ENCODE assay signal across 7 cellular contexts in the genomic region with DNA sequence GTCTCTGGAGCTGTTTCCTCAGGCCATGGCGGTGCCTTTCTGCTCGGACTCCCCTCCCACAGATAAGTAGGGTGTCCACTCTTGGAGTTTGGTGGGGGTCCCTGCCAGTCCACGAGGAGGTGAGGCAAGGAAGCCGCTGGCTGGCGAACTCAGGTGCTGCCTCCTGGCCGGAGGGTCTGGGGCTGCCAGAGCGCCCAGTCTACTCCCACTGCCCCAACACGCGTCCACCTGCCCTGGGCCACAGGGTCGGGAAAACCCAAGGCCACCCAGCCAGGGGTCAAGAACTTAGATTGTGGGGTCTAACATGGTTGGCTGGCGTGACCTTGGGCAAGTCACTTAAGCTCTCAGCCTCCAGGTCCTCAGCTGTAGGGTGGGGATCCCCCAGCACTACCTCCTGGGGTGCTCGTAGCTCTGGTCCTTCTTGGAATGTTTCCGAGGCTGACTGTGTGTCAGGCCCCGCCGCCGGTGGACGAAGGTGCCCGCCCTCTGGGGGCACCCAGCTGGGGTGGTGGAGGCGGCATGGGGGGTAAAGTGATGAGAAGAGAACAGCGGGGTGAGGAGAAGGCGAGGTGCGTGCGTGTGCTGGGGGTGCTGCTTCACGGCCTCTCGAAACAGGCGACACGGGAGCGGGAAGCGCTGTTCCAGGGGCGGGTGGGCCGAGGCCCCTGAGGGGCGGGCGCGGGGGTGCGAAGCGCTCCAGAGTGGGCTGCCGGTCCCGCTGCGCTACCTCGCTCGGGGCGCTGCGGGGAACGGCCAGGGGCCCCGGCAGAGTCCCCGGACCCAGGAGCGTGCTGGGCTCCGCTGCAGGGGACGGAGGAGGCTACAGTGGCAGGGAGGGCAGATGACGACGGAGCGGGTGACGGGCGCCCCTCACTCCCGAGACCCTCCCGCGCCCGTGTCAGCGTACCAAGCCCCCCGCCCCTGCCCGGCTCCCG. TPM values are rescaled to one million over a fixed set of nuclear protein-coding genes. Genes with fewer than 3 reads are reported as not detected.
DNase-seq lines count a peak whose midpoint lies in the region; ATAC-seq and TF ChIP-seq lines count a peak whose summit lies in the region.

No MANE protein-coding gene starts in this region.

- TF ChIP-seq CTCF in GM13976 (IDR thresholded peaks at IDR 0.05; ENCODE audit: borderline replicate concordance, control extremely low read depth, extremely low read depth, insufficient read depth, missing control alignments) (no peak), HL-60 (IDR thresholded peaks at IDR 0.05; ENCODE audit: insufficient read depth, low read length) (no peak), chondrocyte (IDR thresholded peaks at IDR 0.05) (no peak), natural killer cell (IDR thresholded peaks at IDR 0.05) (no peak)

- H3K27me3 ChIP-seq in HL-60 (ENCODE audit: insufficient read depth, poor library complexity, severe bottlenecking): peaks cover 42% of the 10 kb centered on the region

- H3K27ac Mint-ChIP-seq in chondrocyte (ENCODE audit: unreplicated experiment) (no peak overlapping the region), natural killer cell (peak overlapping the region in 1 of 2 donors; percentile 85)

- H3K27me3 Mint-ChIP-seq in chondrocyte (ENCODE audit: low read depth): peaks cover 4% of the 10 kb centered on the region
- H3K27me3 Mint-ChIP-seq in natural killer cell (ENCODE audit: low read depth in 2 of 2): peaks cover 25 to 32% of the 10 kb centered on the region in 2 donors

- ATAC-seq in natural killer cell (peak in 2 of 3 donors; percentile 11 to 19), GM21360 (IDR thresholded peaks at IDR 0.05; ENCODE audit: unreplicated experiment) (no peak)

- H3K27ac ChIP-seq in HL-60 (replicated peaks): no peak overlapping the region

- in situ Hi-C loops in GM13976 (cut with MboI; ENCODE audit: low sequenced_read_pairs, unreplicated experiment): no loop called here

- H3K9me3 Mint-ChIP-seq in chondrocyte (ENCODE audit: low read depth) (no peaks in the 10 kb centered on the region), natural killer cell (no peaks in the 10 kb centered on the region)

- H3K36me3 Mint-ChIP-seq in chondrocyte (ENCODE audit: low read depth) (peaks cover 3% of the 10 kb centered on the region), natural killer cell (no peaks in the 10 kb centered on the region)

- H3K4me3 ChIP-seq in HL-60 (replicated peaks; ENCODE audit: insufficient read depth, low read length): peak overlapping the region; percentile 54

- H3K4me1 Mint-ChIP-seq in chondrocyte (ENCODE audit: low read depth): peaks cover 17% of the 10 kb centered on the region
- H3K4me1 Mint-ChIP-seq in natural killer cell: peaks cover 11 to 31% of the 10 kb centered on the region in 2 donors

- DNase-seq in GM13976 (ENCODE audit: low spot score): peak; percentile 65
- no peak for DNase-seq in HL-60 (ENCODE audit: low read depth in 1 of 2, low spot score in 1 of 2)
- DNase-seq in chondrocyte (ENCODE audit: low spot score): peak; percentile 84
- no peak for DNase-seq in natural killer cell
- no peak for DNase-seq in NK-92 treated with Interleukin-12 subunit alpha and Interleukin-12 subunit beta, amount 100 ng/mL, for 24 hours (lab: John Stamatoyannopoulos, UW)
- no peak for DNase-seq in NCI-H345 treated with DMSO at 0.1 percent for 48 hours (lab: John Stamatoyannopoulos, UW; ENCODE audit: unreplicated experiment)

- intact Hi-C loops in natural killer cell (cut with micrococcal nuclease): no loop called here

- H3K4me3 Mint-ChIP-seq in chondrocyte (ENCODE audit: unreplicated experiment): peak overlapping the region; percentile 70
- peak overlapping the region; percentile 90 for H3K4me3 Mint-ChIP-seq in natural killer cell

RNA-seq across cellular contexts. Expression of a gene that starts 1.2 kb away (rescaled TPM):
- total RNA-seq in chondrocyte (0.15 to 1.1 TPM (median 0.75 TPM) in 3 replicates), natural killer cell (not detected)

RNA-seq across cellular contexts. Expression of a gene that starts 13.5 kb away (rescaled TPM):
- total RNA-seq in chondrocyte (0.51 to 1.3 TPM (median 0.95 TPM) in 3 replicates), natural killer cell (not detected)

RNA-seq across cellular contexts. Expression of a gene that starts 55.8 kb away (rescaled TPM):
- 182 to 225 TPM (median 182 TPM) in 3 replicates for total RNA-seq in chondrocyte
- total RNA-seq in natural killer cell: 100 to 1,000 TPM; 243 to 296 (median 274) TPM

Comparison
In these comparisons a context has a peak if more than half of its experiments do, and no peak if none do; other contexts are left out.
1. DNase-seq: peak in GM13976 (single experiment) and chondrocyte (single experiment); none in HL-60 (0 of 2), natural killer cell (single experiment), NK-92 treated with Interleukin-12 subunit alpha and Interleukin-12 subunit beta, amount 100 ng/mL, for 24 hours (single experiment) and NCI-H345 treated with DMSO at 0.1 percent for 48 hours (single experiment).